3 cellular contexts compared by ENCODE assay signal in genomic region chr2:47941936-47942335, GRCh38.
"Had no signal": no experiment of that assay in that cellular context is flagged by ENCODE, and none has a peak within 500 bp of the region (broad histone marks: within the 10 kb centered on the region; RNA-seq: fewer than 3 reads in every experiment).

No MANE protein-coding gene starts in this region.

- H3K4me3 ChIP-seq: GM12878 had no signal

- ATAC-seq: GM12878 had no signal

- DNase-seq: GDM1, GF-D8 had no signal
